In the genomic region with DNA sequence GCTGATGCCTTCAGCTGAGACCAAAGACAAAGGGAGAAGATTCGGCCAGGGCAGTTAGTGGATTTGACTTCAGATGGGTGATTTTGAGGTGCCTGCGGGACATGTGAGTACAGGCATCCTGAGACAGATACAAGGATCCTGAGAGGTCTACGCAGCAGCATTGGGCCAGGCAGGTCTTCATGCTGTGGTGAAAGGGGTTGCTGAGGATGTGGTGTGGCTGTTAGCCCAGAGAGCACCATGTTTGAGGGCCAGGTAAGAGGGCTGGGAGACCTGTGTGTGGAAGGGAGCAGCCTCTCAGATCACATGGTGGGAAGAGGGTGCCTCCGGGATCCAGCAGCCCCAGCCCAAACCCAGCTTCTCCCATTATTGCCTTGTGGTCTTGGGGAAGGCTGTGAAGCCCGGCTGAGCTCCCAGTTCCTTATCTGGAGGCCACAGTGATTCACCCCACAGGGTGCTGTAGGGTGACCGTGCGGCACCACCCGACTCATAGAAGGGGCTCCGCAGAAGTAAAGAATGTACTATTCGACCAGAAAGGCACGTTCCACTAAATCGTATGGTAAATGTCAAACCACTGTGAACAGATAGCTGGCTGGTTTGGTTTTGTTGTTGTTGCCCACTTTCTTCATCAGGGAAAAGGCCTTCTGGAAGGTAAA, we compare ENCODE assay signal across 1 cellular context.
TF ChIP-seq lines count a peak whose summit lies in the region.

No MANE protein-coding gene starts in this region.

TF ChIP-seq in K562, 482 proteins besides CTCF, POLR2A, EP300 and RAD21:
- no peak for TF ChIP-seq CBFA2T2 (conservative IDR thresholded peaks at IDR 0.05)
- no peak for TF ChIP-seq ATF7 (IDR thresholded peaks at IDR 0.05)
- TF ChIP-seq TCF3 (CRISPR knock-in tag; IDR thresholded peaks at IDR 0.05) = peak; percentile 38; the same call in 1 of the 2 replicates
- 0 out of 4 replicates have a peak, but pooled peaks have one; percentile 23 to 35 for TF ChIP-seq KDM1A (IDR thresholded peaks at IDR 0.05)
- peak; percentile 31; the same call in 1 of the 2 replicates for TF ChIP-seq CBFA2T3 (IDR thresholded peaks at IDR 0.05)
- peak; percentile 55; the same call in 1 of the 2 replicates for TF ChIP-seq BHLHE40 (IDR thresholded peaks at IDR 0.05; ENCODE audit: low read length)
- TF ChIP-seq NCOR1 (IDR thresholded peaks at IDR 0.05) = peak; percentile 8; the same call in 1 of the 2 replicates
TF ChIP-seq in K562: peak in this region for 5.
